Comparison of ENCODE assay signal across 22 cellular contexts in genomic region chr4:7144374-7145290, GRCh38. TPM values are rescaled to one million over a fixed set of nuclear protein-coding genes. Genes with fewer than 3 reads are reported as not detected.
"Had no signal": no experiment of that assay in that cellular context is flagged by ENCODE, and none has a peak within 500 bp of the region (broad histone marks: within the 10 kb centered on the region; RNA-seq: fewer than 3 reads in every experiment).

No MANE protein-coding gene starts in this region.

- H3K4me3 Mint-ChIP-seq: activated B cell treated with CpG ODN at 0.5 μM for 24 hours; activated T-cell treated with anti-CD3 and anti-CD28 coated beads, Interleukin-2, amount 50 U/mL, for 24 hours; natural killer cell; stimulated activated naive B cell treated with anti-CD40 and anti-IgM and Interleukin-4, amounts not matched to agents 10 μg/mL and 1 μg/mL and 100 μg/mL, for 72 hours; T-helper 17 cell had no signal

- H3K27ac Mint-ChIP-seq: activated B cell treated with CpG ODN at 0.5 μM for 24 hours; activated naive CD4-positive, alpha-beta T cell treated with anti-CD3 and anti-CD28 coated beads, Interleukin-2, amount 50 U/mL, for 72 hours; activated T-cell treated with anti-CD3 and anti-CD28 coated beads, Interleukin-2, amount 50 U/mL, for 24 hours; natural killer cell; stimulated activated naive B cell treated with anti-CD40 and anti-IgM and Interleukin-4, amounts not matched to agents 10 μg/mL and 1 μg/mL and 100 μg/mL, for 72 hours; T-helper 17 cell had no signal

- ATAC-seq: activated naive CD4-positive, alpha-beta T cell treated with anti-CD3 and anti-CD28 coated beads, Interleukin-2, amount 50 U/mL, for 72 hours; body of pancreas; lower lobe of right lung; sciatic nerve; stimulated activated naive B cell treated with anti-CD40 and anti-IgM and Interleukin-4, amounts not matched to agents 10 μg/mL and 1 μg/mL and 100 μg/mL, for 72 hours; T-helper 17 cell had no signal

- H3K4me3 ChIP-seq: body of pancreas, coronary artery, lower lobe of right lung, prostate gland had no signal

- FAIRE-seq: TTC549 had no signal

- H3K9me3 ChIP-seq: body of pancreas, lower lobe of right lung, prostate gland had no signal

- H3K36me3 Mint-ChIP-seq: activated naive CD4-positive, alpha-beta T cell treated with anti-CD3 and anti-CD28 coated beads, Interleukin-2, amount 50 U/mL, for 72 hours; natural killer cell; stimulated activated naive B cell treated with anti-CD40 and anti-IgM and Interleukin-4, amounts not matched to agents 10 μg/mL and 1 μg/mL and 100 μg/mL, for 72 hours had no signal

- H3K27ac ChIP-seq: body of pancreas, coronary artery, lower lobe of right lung, prostate gland had no signal

- H3K4me1 Mint-ChIP-seq: activated B cell treated with CpG ODN at 0.5 μM for 24 hours; natural killer cell; stimulated activated naive B cell treated with anti-CD40 and anti-IgM and Interleukin-4, amounts not matched to agents 10 μg/mL and 1 μg/mL and 100 μg/mL, for 72 hours had no signal

- H3K27me3 Mint-ChIP-seq: activated T-cell treated with anti-CD3 and anti-CD28 coated beads, Interleukin-2, amount 50 U/mL, for 24 hours had no signal

- H3K4me1 ChIP-seq: body of pancreas, lower lobe of right lung, prostate gland had no signal

- H3K27me3 ChIP-seq: body of pancreas had no signal

- H3K36me3 ChIP-seq: lower lobe of right lung, prostate gland had no signal

- H3K9me3 Mint-ChIP-seq: activated B cell treated with CpG ODN at 0.5 μM for 24 hours; activated naive CD4-positive, alpha-beta T cell treated with anti-CD3 and anti-CD28 coated beads, Interleukin-2, amount 50 U/mL, for 72 hours; activated T-cell treated with anti-CD3 and anti-CD28 coated beads, Interleukin-2, amount 50 U/mL, for 24 hours; natural killer cell; stimulated activated naive B cell treated with anti-CD40 and anti-IgM and Interleukin-4, amounts not matched to agents 10 μg/mL and 1 μg/mL and 100 μg/mL, for 72 hours had no signal

- DNase-seq: activated B cell treated with CpG ODN at 0.5 μM for 24 hours; activated CD4-positive, alpha-beta T cell treated with anti-CD3 and anti-CD28 coated beads, Interleukin-2, amount 50 U/mL, for 1 hour; activated effector memory CD4-positive, alpha-beta T cell treated with Interleukin-2 at 50 U/mL for 16 hours; activated T-cell treated with anti-CD3 and anti-CD28 coated beads, Interleukin-2, amount 50 U/mL, for 24 hours; amniotic stem cell; body of pancreas; central memory CD4-positive, alpha-beta T cell; effector CD4-positive, alpha-beta T cell; hypothalamus; lower lobe of right lung; natural killer cell; occipital lobe; stimulated activated CD4-positive, alpha-beta T cell treated with anti-CD3 and anti-CD28 coated beads, Interleukin-2, amount 100 ng/mL, for 24 hours; stimulated activated naive B cell treated with anti-CD40 and anti-IgM and Interleukin-4, amounts not matched to agents 10 μg/mL and 1 μg/mL and 100 μg/mL, for 72 hours; substantia nigra; T-helper 17 cell; trophoblast cell had no signal

RNA-seq across cellular contexts. Expression of gene SORCS2, which starts 47.7 kb away (rescaled TPM):
- total RNA-seq: activated B cell treated with CpG ODN at 0.5 μM for 24 hours, T-helper 17 cell had no signal
